ENCODE assay signal across 22 cellular contexts in genomic region chr13:22000191-22000590, GRCh38.
"Had no signal": no experiment of that assay in that cellular context is flagged by ENCODE, and none has a peak within 500 bp of the region (broad histone marks: within the 10 kb centered on the region; RNA-seq: fewer than 3 reads in every experiment).

No MANE protein-coding gene starts in this region.

- H3K4me3 Mint-ChIP-seq: immature natural killer cell had no signal

- H3K9me3 ChIP-seq: esophagus muscularis mucosa, gastroesophageal sphincter, heart left ventricle, lower lobe of right lung had no signal

- H3K27me3 ChIP-seq: esophagus muscularis mucosa, foreskin keratinocyte, hepatocyte had no signal

- H3K36me3 ChIP-seq: esophagus muscularis mucosa, gastroesophageal sphincter, heart left ventricle, lower lobe of right lung had no signal

- H3K27ac ChIP-seq: coronary artery, dorsolateral prefrontal cortex, esophagus muscularis mucosa, foreskin keratinocyte, gastroesophageal sphincter, heart left ventricle, hepatocyte, lower lobe of right lung had no signal

- DNase-seq: dermis blood vessel endothelial cell; dorsolateral prefrontal cortex; effector CD4-positive, alpha-beta T cell; effector memory CD4-positive, alpha-beta T cell; foreskin keratinocyte; heart left ventricle; hypothalamus; immature natural killer cell; islet precursor cell; kidney; kidney glomerular epithelial cell; left colon; left ventricle myocardium superior; lower lobe of right lung; mesendoderm; midbrain; naive B cell had no signal

- H3K4me1 ChIP-seq: esophagus muscularis mucosa, foreskin keratinocyte, gastroesophageal sphincter, heart left ventricle, lower lobe of right lung had no signal

- H3K4me1 Mint-ChIP-seq: immature natural killer cell had no signal

- H3K36me3 Mint-ChIP-seq: naive B cell had no signal

- H3K4me2 ChIP-seq: hepatocyte had no signal

- H2AFZ ChIP-seq: hepatocyte had no signal

- ATAC-seq: foreskin keratinocyte, gastroesophageal sphincter, heart left ventricle, left colon, left lobe of liver, left ventricle myocardium superior, lower lobe of right lung had no signal

- H3K4me3 ChIP-seq: coronary artery, dorsolateral prefrontal cortex, esophagus muscularis mucosa, gastroesophageal sphincter, heart left ventricle, hepatocyte, lower lobe of right lung had no signal
